26 cellular contexts compared by ENCODE assay signal in the genomic region with DNA sequence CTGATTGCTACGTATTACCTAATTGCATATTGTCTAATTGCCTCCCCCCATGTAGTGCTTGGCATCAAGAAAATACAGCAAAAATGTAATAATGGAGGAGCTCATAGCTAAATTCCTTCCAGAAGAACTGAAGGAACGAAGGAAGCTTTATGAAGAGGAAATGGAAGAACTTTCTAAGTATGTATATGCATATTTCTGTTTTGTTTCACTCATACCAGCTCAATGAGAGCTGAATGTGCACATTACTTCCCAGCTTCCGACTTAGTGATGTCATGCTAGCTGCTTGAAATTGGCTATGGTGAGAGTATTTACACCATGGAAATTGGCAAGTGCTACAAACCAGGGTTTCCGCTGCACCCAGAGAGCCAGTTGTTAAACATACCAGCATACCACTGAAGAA. TPM values are rescaled to one million over a fixed set of nuclear protein-coding genes. Genes with fewer than 3 reads are reported as not detected.
DNase-seq lines count a peak whose midpoint lies in the region; ATAC-seq and TF ChIP-seq lines count a peak whose summit lies in the region.
"Had no signal": no experiment of that assay in that cellular context is flagged by ENCODE, and none has a peak within 500 bp of the region (broad histone marks: within the 10 kb centered on the region; RNA-seq: fewer than 3 reads in every experiment).

No MANE protein-coding gene starts in this region.

- POLR2A ChIA-PET in HEK293 (lab: Yijun Ruan, JAX) (no interaction called here), Panc1 (lab: Charles Lee) (no interaction called here)

- H3K4me3 ChIP-seq in HEK293 (ENCODE audit: low read depth, low read length): no peak overlapping the region
- H3K4me3 ChIP-seq in Panc1 (ENCODE audit: low read depth in 2 of 2, low read length in 2 of 2): no peak overlapping the region
- no peak overlapping the region for H3K4me3 ChIP-seq in osteoblast (ENCODE audit: insufficient read depth, low read length)
- H3K4me3 ChIP-seq in breast epithelium: no peak overlapping the region
- H3K4me3 ChIP-seq in effector memory CD4-positive, alpha-beta T cell (ENCODE audit: insufficient read depth, low read depth, low read length, poor library complexity, severe bottlenecking): no peak overlapping the region
- H3K4me3 ChIP-seq: BLaER1, GM12878 had no signal

- TF ChIP-seq CTCF in HEK293 (tag by site-specific recombination; IDR thresholded peaks at IDR 0.05): no peak
- no peak for TF ChIP-seq CTCF in Panc1 (IDR thresholded peaks at IDR 0.05)
- TF ChIP-seq CTCF in osteoblast (IDR thresholded peaks at IDR 0.05; ENCODE audit: extremely low read depth, low read depth, low read length): no peak
- no peak for TF ChIP-seq CTCF in breast epithelium (IDR thresholded peaks at IDR 0.05)

- no peak overlapping the region for H2AFZ ChIP-seq in osteoblast (ENCODE audit: low read length)

- H3K9me3 ChIP-seq in HEK293 (ENCODE audit: control insufficient read depth, insufficient read depth, low read depth, low read length) (no peaks in the 10 kb centered on the region), Panc1 (ENCODE audit: control insufficient read depth, insufficient read depth, low read depth, low read length) (no peaks in the 10 kb centered on the region), osteoblast (ENCODE audit: low read depth, low read length) (no peaks in the 10 kb centered on the region), breast epithelium (no peaks in the 10 kb centered on the region)
- no peaks in the 10 kb centered on the region for H3K9me3 ChIP-seq in effector memory CD4-positive, alpha-beta T cell (ENCODE audit: control insufficient read depth, low read length)
- H3K9me3 ChIP-seq: BE2C, BLaER1 had no signal

- H3K27me3 ChIP-seq in Panc1 (ENCODE audit: control insufficient read depth, insufficient read depth, low read length) (no peaks in the 10 kb centered on the region), osteoblast (ENCODE audit: insufficient read depth, low read length) (peaks cover 2% of the 10 kb centered on the region), breast epithelium (peaks cover 0 to 27% of the 10 kb centered on the region in 2 donors)
- H3K27me3 ChIP-seq in effector memory CD4-positive, alpha-beta T cell (replicated peaks; ENCODE audit: control insufficient read depth, insufficient read depth, low read length, poor library complexity, severe bottlenecking): no peaks in the 10 kb centered on the region
- H3K27me3 ChIP-seq: BE2C, BLaER1 had no signal

- H4K20me1 ChIP-seq in osteoblast (ENCODE audit: insufficient read depth, low read length): no peaks in the 10 kb centered on the region
- H4K20me1 ChIP-seq: BLaER1 had no signal

- H3K36me3 ChIP-seq in HEK293 (ENCODE audit: control insufficient read depth in 2 of 2, insufficient read depth in 1 of 2, low read length in 2 of 2): peaks cover 3 to 51% of the 10 kb centered on the region in 2 experiments; a peak in 2 of 3 replicates
- H3K36me3 ChIP-seq in Panc1 (ENCODE audit: control insufficient read depth, insufficient read depth, low read length): no peaks in the 10 kb centered on the region
- no peaks in the 10 kb centered on the region for H3K36me3 ChIP-seq in osteoblast (ENCODE audit: insufficient read depth, low read length)
- no peaks in the 10 kb centered on the region for H3K36me3 ChIP-seq in breast epithelium
- peaks cover 4% of the 10 kb centered on the region for H3K36me3 ChIP-seq in effector memory CD4-positive, alpha-beta T cell (ENCODE audit: control insufficient read depth, insufficient read depth, low read length)
- H3K36me3 ChIP-seq: BE2C had no signal

- TF ChIP-seq POLR2A in breast epithelium (IDR thresholded peaks at IDR 0.05): no peak

- no peak for ATAC-seq in Panc1
- no peak for ATAC-seq in HG02588 (IDR thresholded peaks at IDR 0.05; ENCODE audit: unreplicated experiment)
- ATAC-seq: GM12878 had no signal

- no TSS peak for BruUV-seq in Panc1 (replicated peaks; lab: Mats Ljungman, UMichigan)

- intact Hi-C loops in Panc1 (cut with micrococcal nuclease; ENCODE audit: unreplicated experiment): loop anchor here (2.0 to 10.0 kb wide), 3 partner anchors 56 to 206 kb away; no protein-coding TSS in a partner anchor
- intact Hi-C loops in breast epithelium (cut with DNase I; ENCODE audit: low total_unique reads): no loop called here

- H3K4me2 ChIP-seq in osteoblast (ENCODE audit: insufficient read depth, low read length): no peak overlapping the region
- H3K4me2 ChIP-seq: BLaER1 had no signal

- CTCF ChIA-PET in HEK293 (lab: Yijun Ruan, JAX): interaction anchor here (0.5 to 2.2 kb wide), 12 partner anchors 10 to 407 kb away, joined by 3 to 17 read pairs (median 4); no protein-coding TSS in a partner anchor
- CTCF ChIA-PET in Panc1 (lab: Charles Lee): no interaction called here

- no peaks in the 10 kb centered on the region for H3K79me2 ChIP-seq in osteoblast (ENCODE audit: insufficient read depth, low read length)

- no peak for DNase-seq in Panc1 (ENCODE audit: low read depth, low spot score)
- DNase-seq in osteoblast (ENCODE audit: insufficient read length, low spot score, missing footprints): peak; percentile 73
- no peak for DNase-seq in breast epithelium (ENCODE audit: low spot score in 2 of 2)
- no peak for DNase-seq in effector memory CD4-positive, alpha-beta T cell
- DNase-seq in HCEC 1CT: no peak
- DNase-seq: 8988T; ACHN; BE2C; C1 segment of cervical spinal cord; CD4-positive, alpha-beta memory T cell; CD4-positive, CD25-positive, alpha-beta regulatory T cell; CD8-positive, alpha-beta memory T cell; COR-L47; DMS 273 treated with DMSO at 0.1 percent for 48 hours; DMS153; DMS53; DMS79; DND-41; EL; GDM1 had no signal

- no peak overlapping the region for H3K27ac ChIP-seq in HEK293 (ENCODE audit: extremely low read depth, low read depth, low read length)
- peak overlapping the region; percentile 20; the same call in 1 of the 2 replicates for H3K27ac ChIP-seq in Panc1 (ENCODE audit: low read length)
- H3K27ac ChIP-seq in osteoblast (ENCODE audit: low read depth, low read length): no peak overlapping the region
- no peak overlapping the region for H3K27ac ChIP-seq in breast epithelium
- H3K27ac ChIP-seq in effector memory CD4-positive, alpha-beta T cell (ENCODE audit: insufficient read depth, low read length, poor library complexity, severe bottlenecking): no peak overlapping the region
- H3K27ac ChIP-seq: BLaER1 had no signal

- no peaks in the 10 kb centered on the region for H3K4me1 ChIP-seq in HEK293 (ENCODE audit: control insufficient read depth, insufficient read depth, low read length)
- H3K4me1 ChIP-seq in Panc1 (ENCODE audit: control insufficient read depth, insufficient read depth, low read length): peaks cover 13% of the 10 kb centered on the region; the same call in 1 of the 2 replicates
- H3K4me1 ChIP-seq in osteoblast (ENCODE audit: insufficient read depth, low read length): no peaks in the 10 kb centered on the region
- H3K4me1 ChIP-seq in breast epithelium: no peaks in the 10 kb centered on the region
- no peaks in the 10 kb centered on the region for H3K4me1 ChIP-seq in effector memory CD4-positive, alpha-beta T cell (ENCODE audit: control insufficient read depth, insufficient read depth, low read length, poor library complexity, severe bottlenecking)
- H3K4me1 ChIP-seq: BE2C, BLaER1 had no signal

- in situ Hi-C loops in Panc1 (cut with HindIII; ENCODE audit: low pct_unique_long_range_greater_than_20kb, low sequenced_read_pairs): no loop called here

TF ChIP-seq in HEK293, 187 proteins besides CTCF, POLR2A, EP300 and RAD21:
- TF ChIP-seq ZNF112 (tag by site-specific recombination; IDR thresholded peaks at IDR 0.05) (peak; percentile 61; the same call in 1 of the 2 replicates), ZNF670 (tag by site-specific recombination; IDR thresholded peaks at IDR 0.05; ENCODE audit: low read depth) (no peak), ZNF555 (tag by site-specific recombination; conservative IDR thresholded peaks at IDR 0.05) (no peak), SP2 (tag by site-specific recombination; IDR thresholded peaks at IDR 0.05) (no peak)
- TF ChIP-seq, protein P1, sequence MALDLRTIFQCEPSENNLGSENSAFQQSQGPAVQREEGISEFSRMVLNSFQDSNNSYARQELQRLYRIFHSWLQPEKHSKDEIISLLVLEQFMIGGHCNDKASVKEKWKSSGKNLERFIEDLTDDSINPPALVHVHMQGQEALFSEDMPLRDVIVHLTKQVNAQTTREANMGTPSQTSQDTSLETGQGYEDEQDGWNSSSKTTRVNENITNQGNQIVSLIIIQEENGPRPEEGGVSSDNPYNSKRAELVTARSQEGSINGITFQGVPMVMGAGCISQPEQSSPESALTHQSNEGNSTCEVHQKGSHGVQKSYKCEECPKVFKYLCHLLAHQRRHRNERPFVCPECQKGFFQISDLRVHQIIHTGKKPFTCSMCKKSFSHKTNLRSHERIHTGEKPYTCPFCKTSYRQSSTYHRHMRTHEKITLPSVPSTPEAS (tag by site-specific recombination; IDR thresholded peaks at IDR 0.05): no peak

RNA-seq across cellular contexts. Expression of a gene that starts 34.7 kb away (rescaled TPM):
- total RNA-seq in Panc1 (2021; ENCODE audit: unreplicated experiment) (13.1 TPM), osteoblast (0.36 and 0.59 TPM in 2 replicates), breast epithelium (10 to 100 TPM; 13.6 to 16.0 (median 15.1) TPM)
- polyA plus RNA-seq in Panc1 (2012; ENCODE audit: insufficient read length): 6.4 TPM
- total RNA-seq: G401 had no signal
- polyA plus RNA-seq: AG04450 had no signal
